In genomic region chr17:81867123-81867951, GRCh38 we compare ENCODE assay signal across 1 cellular context.
TF ChIP-seq lines count a peak whose summit lies in the region.

No MANE protein-coding gene starts in this region.

TF ChIP-seq in IMR-90, 13 proteins besides CTCF, POLR2A, EP300 and RAD21:
- no peak for TF ChIP-seq CEBPB (IDR thresholded peaks at IDR 0.05; ENCODE audit: low read depth, low read length)
- TF ChIP-seq, protein P1, sequence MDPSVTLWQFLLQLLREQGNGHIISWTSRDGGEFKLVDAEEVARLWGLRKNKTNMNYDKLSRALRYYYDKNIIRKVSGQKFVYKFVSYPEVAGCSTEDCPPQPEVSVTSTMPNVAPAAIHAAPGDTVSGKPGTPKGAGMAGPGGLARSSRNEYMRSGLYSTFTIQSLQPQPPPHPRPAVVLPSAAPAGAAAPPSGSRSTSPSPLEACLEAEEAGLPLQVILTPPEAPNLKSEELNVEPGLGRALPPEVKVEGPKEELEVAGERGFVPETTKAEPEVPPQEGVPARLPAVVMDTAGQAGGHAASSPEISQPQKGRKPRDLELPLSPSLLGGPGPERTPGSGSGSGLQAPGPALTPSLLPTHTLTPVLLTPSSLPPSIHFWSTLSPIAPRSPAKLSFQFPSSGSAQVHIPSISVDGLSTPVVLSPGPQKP (IDR thresholded peaks at IDR 0.05; ENCODE audit: borderline replicate concordance, low read depth, low read length) = no peak
- no peak for TF ChIP-seq MAFK (IDR thresholded peaks at IDR 0.05; ENCODE audit: low read depth, low read length)
- TF ChIP-seq SMC3 (IDR thresholded peaks at IDR 0.05; ENCODE audit: low read depth, low read length) = no peak
- no peak for TF ChIP-seq BHLHE40 (IDR thresholded peaks at IDR 0.05; ENCODE audit: low read depth, low read length)
- TF ChIP-seq MAZ (IDR thresholded peaks at IDR 0.05; ENCODE audit: borderline replicate concordance, low read depth, low read length) = no peak; the same call in 1 of the 2 replicates
- TF ChIP-seq CHD1 (IDR thresholded peaks at IDR 0.05; ENCODE audit: low read depth, low read length) = no peak
- no peak for TF ChIP-seq MXI1 (IDR thresholded peaks at IDR 0.05; ENCODE audit: borderline replicate concordance, low read depth, low read length)
- TF ChIP-seq, protein P2, sequence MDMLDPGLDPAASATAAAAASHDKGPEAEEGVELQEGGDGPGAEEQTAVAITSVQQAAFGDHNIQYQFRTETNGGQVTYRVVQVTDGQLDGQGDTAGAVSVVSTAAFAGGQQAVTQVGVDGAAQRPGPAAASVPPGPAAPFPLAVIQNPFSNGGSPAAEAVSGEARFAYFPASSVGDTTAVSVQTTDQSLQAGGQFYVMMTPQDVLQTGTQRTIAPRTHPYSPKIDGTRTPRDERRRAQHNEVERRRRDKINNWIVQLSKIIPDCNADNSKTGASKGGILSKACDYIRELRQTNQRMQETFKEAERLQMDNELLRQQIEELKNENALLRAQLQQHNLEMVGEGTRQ (IDR thresholded peaks at IDR 0.05; ENCODE audit: low read depth, low read length) = no peak
- TF ChIP-seq RFX5 (IDR thresholded peaks at IDR 0.05; ENCODE audit: low read depth, low read length) = no peak
- no peak for TF ChIP-seq NFE2L2 (IDR thresholded peaks at IDR 0.05; ENCODE audit: low read depth, low read length)
- no peak for TF ChIP-seq RCOR1 (IDR thresholded peaks at IDR 0.05; ENCODE audit: insufficient replicate concordance, low read length)
- no peak for TF ChIP-seq FOS (IDR thresholded peaks at IDR 0.05; ENCODE audit: low read depth, low read length)
